In the genomic region with DNA sequence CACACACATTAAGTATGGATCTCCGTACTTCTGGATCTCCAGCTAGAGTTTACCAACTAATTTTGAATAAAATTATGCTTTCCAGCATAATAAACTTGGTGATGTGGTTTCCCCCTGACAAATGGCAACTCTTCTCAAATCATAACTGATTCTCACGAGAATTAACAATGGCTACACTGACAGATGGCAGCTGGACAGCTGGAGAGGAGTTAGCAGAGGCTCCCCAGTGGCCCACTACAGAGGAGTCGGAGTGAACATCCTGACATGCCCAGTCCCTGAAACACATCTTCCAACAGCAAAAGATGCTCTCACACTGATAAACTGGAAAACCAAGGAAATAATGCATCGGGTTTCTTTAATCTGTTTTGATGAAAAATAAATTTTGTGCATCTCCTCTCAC, we compare ENCODE assay signal across 15 cellular contexts.
DNase-seq lines count a peak whose midpoint lies in the region; ATAC-seq and TF ChIP-seq lines count a peak whose summit lies in the region.
"Had no signal": no experiment of that assay in that cellular context is flagged by ENCODE, and none has a peak within 500 bp of the region (broad histone marks: within the 10 kb centered on the region; RNA-seq: fewer than 3 reads in every experiment).

No MANE protein-coding gene starts in this region.

- no peak overlapping the region for H3K4me2 ChIP-seq in OCI-LY1 (ENCODE audit: low read length)
- no peak overlapping the region for H3K4me2 ChIP-seq in mesenchymal stem cell (ENCODE audit: low read length, poor library complexity, severe bottlenecking)

- H3K36me3 Mint-ChIP-seq in activated CD4-positive, alpha-beta memory T cell treated with anti-CD3 and anti-CD28 coated beads for 36 hours, result no peaks in the 10 kb centered on the region

- no peak overlapping the region for H2BK5ac ChIP-seq in mesenchymal stem cell (ENCODE audit: low read depth, low read length, poor library complexity, severe bottlenecking)

- H3K79me1 ChIP-seq in mesenchymal stem cell (replicated peaks; ENCODE audit: low read length, poor library complexity, severe bottlenecking), result no peaks in the 10 kb centered on the region

- peaks cover 1% of the 10 kb centered on the region for H3K27me3 Mint-ChIP-seq in activated CD4-positive, alpha-beta memory T cell treated with anti-CD3 and anti-CD28 coated beads for 36 hours
- H3K27me3 Mint-ChIP-seq: CD4-positive, alpha-beta T cell had no signal

- H3K27me3 ChIP-seq in A673 (replicated peaks; ENCODE audit: insufficient read depth, low read depth, low read length, poor library complexity), result no peaks in the 10 kb centered on the region
- H3K27me3 ChIP-seq in OCI-LY1 (ENCODE audit: insufficient read depth, low read length), result no peaks in the 10 kb centered on the region
- H3K27me3 ChIP-seq in mesenchymal stem cell (ENCODE audit: control insufficient read depth in 1 of 2, insufficient read depth in 1 of 2, low read length in 2 of 2), result peaks cover 0 to 8% of the 10 kb centered on the region in 2 experiments
- H3K27me3 ChIP-seq in prostate gland (replicated peaks; ENCODE audit: insufficient read depth), result no peaks in the 10 kb centered on the region

- H2BK120ac ChIP-seq in mesenchymal stem cell (ENCODE audit: low read depth, low read length), result no peak overlapping the region

- H3K4me1 ChIP-seq in A673 (ENCODE audit: insufficient read depth, low read length, poor library complexity, severe bottlenecking) (peaks cover 15% of the 10 kb centered on the region), OCI-LY1 (ENCODE audit: insufficient read depth, low read length, severe bottlenecking) (peaks cover 61% of the 10 kb centered on the region), mesenchymal stem cell (ENCODE audit: control insufficient read depth, insufficient read depth, low read depth, low read length) (no peaks in the 10 kb centered on the region), prostate gland (replicated peaks) (no peaks in the 10 kb centered on the region)
- H3K4me1 ChIP-seq: HAP-1 had no signal

- intact Hi-C loops in A673 (cut with micrococcal nuclease; ENCODE audit: unreplicated experiment), result no loop called here
- intact Hi-C loops in activated CD4-positive, alpha-beta memory T cell treated with anti-CD3 and anti-CD28 coated beads for 36 hours (cut with micrococcal nuclease), result no loop called here
- intact Hi-C loops in prostate gland (cut with DNase I), result no loop called here

- no peak overlapping the region for H2AK5ac ChIP-seq in mesenchymal stem cell (ENCODE audit: low read length, severe bottlenecking)

- no peaks in the 10 kb centered on the region for H4K20me1 ChIP-seq in OCI-LY1 (ENCODE audit: insufficient read depth, low read length)

- no peaks in the 10 kb centered on the region for H3K9me2 ChIP-seq in OCI-LY1 (ENCODE audit: low read depth, low read length)

- peaks cover 14% of the 10 kb centered on the region; the same call in 1 of the 2 replicates for H3K79me2 ChIP-seq in OCI-LY1 (ENCODE audit: insufficient read depth, low read length)

- H3K18ac ChIP-seq in mesenchymal stem cell (ENCODE audit: low read depth in 1 of 2, low read length in 2 of 2), result no peak overlapping the region

- no peak overlapping the region for H3K9ac ChIP-seq in OCI-LY1 (ENCODE audit: low read length)
- H3K9ac ChIP-seq in mesenchymal stem cell (ENCODE audit: low read length), result no peak overlapping the region

- H3K14ac ChIP-seq in mesenchymal stem cell (ENCODE audit: low read length in 2 of 2), result no peak overlapping the region

- BruUV-seq in A673 (replicated peaks; lab: Mats Ljungman, UMichigan), result no TSS peak

- DNase-seq in A673 (ENCODE audit: low spot score) (peak; percentile 15), NCI-H524 (lab: John Stamatoyannopoulos, UW) (peak; percentile 53 to 81), mesenchymal stem cell (peak; percentile 17), prostate gland (ENCODE audit: low spot score) (no peak), NCI-H2081 treated with DMSO at 0.1 percent for 48 hours (lab: John Stamatoyannopoulos, UW) (no peak)
- no peak for DNase-seq in activated CD4-positive, alpha-beta memory T cell treated with anti-CD3 and anti-CD28 coated beads for 36 hours
- DNase-seq: C1 segment of cervical spinal cord; CD4-positive, alpha-beta T cell; DND-41; GDM1 had no signal

- TF ChIP-seq POLR2A in prostate gland (IDR thresholded peaks at IDR 0.05), result no peak

- H2BK12ac ChIP-seq in mesenchymal stem cell (ENCODE audit: low read length in 2 of 2), result no peak overlapping the region

- CTCF ChIA-PET in A673 (lab: Charles Lee), result interaction anchor here (0.6 kb wide), 1 partner anchor 285 kb away, joined by 3 read pairs; no protein-coding TSS in a partner anchor
- CTCF ChIA-PET in activated CD4-positive, alpha-beta memory T cell treated with anti-CD3 and anti-CD28 coated beads for 36 hours (lab: Charles Lee), result no interaction called here

- H4K8ac ChIP-seq in mesenchymal stem cell (ENCODE audit: low read length), result no peak overlapping the region

- no peak overlapping the region for H2AFZ ChIP-seq in OCI-LY1 (ENCODE audit: low read length)
- no peak overlapping the region for H2AFZ ChIP-seq in mesenchymal stem cell (ENCODE audit: low read depth, low read length)

- H2BK15ac ChIP-seq in mesenchymal stem cell (ENCODE audit: low read depth, poor library complexity, severe bottlenecking), result no peak overlapping the region

- no peak overlapping the region for H3K27ac Mint-ChIP-seq in activated CD4-positive, alpha-beta memory T cell treated with anti-CD3 and anti-CD28 coated beads for 36 hours
- H3K27ac Mint-ChIP-seq: B cell; CD4-positive, alpha-beta T cell had no signal

- POLR2A ChIA-PET in A673 (lab: Charles Lee; ENCODE audit: low non-redundant PET), result no interaction called here
- POLR2A ChIA-PET in activated CD4-positive, alpha-beta memory T cell treated with anti-CD3 and anti-CD28 coated beads for 36 hours (lab: Charles Lee), result no interaction called here

- no peak for ATAC-seq in GM21723 (IDR thresholded peaks at IDR 0.05; ENCODE audit: unreplicated experiment)
- ATAC-seq: HepG2 had no signal

- no peak overlapping the region for H4K91ac ChIP-seq in mesenchymal stem cell (ENCODE audit: low read length)

- no peak overlapping the region for H3K27ac ChIP-seq in A673 (ENCODE audit: low read depth, low read length, poor library complexity, severe bottlenecking)
- H3K27ac ChIP-seq in OCI-LY1 (ENCODE audit: low read depth, low read length, poor library complexity, severe bottlenecking), result peak overlapping the region; percentile 2
- no peak overlapping the region for H3K27ac ChIP-seq in mesenchymal stem cell (ENCODE audit: low read length, poor library complexity, severe bottlenecking)
- H3K27ac ChIP-seq in prostate gland, result no peak overlapping the region

- 68% methylated on average over 3 of the region's 4 CpGs for WGBS in mesenchymal stem cell
- 70% methylated on average over 4 of the region's 4 CpGs for whole genome bisulfite sequencing in prostate gland

- no peaks in the 10 kb centered on the region for H3F3A ChIP-seq in OCI-LY1 (ENCODE audit: insufficient read depth, low read length)

- H3K4me3 Mint-ChIP-seq in activated CD4-positive, alpha-beta memory T cell treated with anti-CD3 and anti-CD28 coated beads for 36 hours, result no peak overlapping the region
- H3K4me3 Mint-ChIP-seq: B cell; CD4-positive, alpha-beta T cell had no signal

- H3K9me3 ChIP-seq in A673 (ENCODE audit: low read depth, low read length, poor library complexity, severe bottlenecking) (no peaks in the 10 kb centered on the region), OCI-LY1 (ENCODE audit: low read length) (no peaks in the 10 kb centered on the region), mesenchymal stem cell (ENCODE audit: control insufficient read depth, low read length) (no peaks in the 10 kb centered on the region), prostate gland (no peaks in the 10 kb centered on the region)
- H3K9me3 ChIP-seq: HAP-1 had no signal

- TF ChIP-seq CTCF in A673 (conservative IDR thresholded peaks at IDR 0.05; ENCODE audit: low read depth, low read length) (no peak), OCI-LY1 (IDR thresholded peaks at IDR 0.05; ENCODE audit: low read length) (no peak), prostate gland (IDR thresholded peaks at IDR 0.05) (no peak)

- no peaks in the 10 kb centered on the region for H3K9me3 Mint-ChIP-seq in activated CD4-positive, alpha-beta memory T cell treated with anti-CD3 and anti-CD28 coated beads for 36 hours

- H3K4me1 Mint-ChIP-seq in activated CD4-positive, alpha-beta memory T cell treated with anti-CD3 and anti-CD28 coated beads for 36 hours (ENCODE audit: low read depth), result peaks cover 2% of the 10 kb centered on the region
- H3K4me1 Mint-ChIP-seq: B cell had no signal

- H3K23ac ChIP-seq in mesenchymal stem cell (ENCODE audit: low read length in 2 of 2), result no peak overlapping the region

- no peaks in the 10 kb centered on the region for H3K36me3 ChIP-seq in A673 (ENCODE audit: insufficient read depth, low read length, poor library complexity, severe bottlenecking)
- H3K36me3 ChIP-seq in OCI-LY1 (ENCODE audit: insufficient read depth, low read length), result peaks cover 17% of the 10 kb centered on the region
- H3K36me3 ChIP-seq in mesenchymal stem cell (ENCODE audit: control insufficient read depth in 1 of 2, insufficient read depth in 2 of 2, low read depth in 1 of 2, low read length in 2 of 2), result no peaks in the 10 kb centered on the region
- H3K36me3 ChIP-seq in prostate gland, result no peaks in the 10 kb centered on the region
- H3K36me3 ChIP-seq: HAP-1 had no signal

- H3K4me3 ChIP-seq in A673 (ENCODE audit: low read depth, low read length, poor library complexity, severe bottlenecking), result no peak overlapping the region
- no peak overlapping the region for H3K4me3 ChIP-seq in OCI-LY1 (ENCODE audit: low read depth, low read length, poor library complexity, severe bottlenecking)
- no peak overlapping the region for H3K4me3 ChIP-seq in mesenchymal stem cell (ENCODE audit: insufficient read depth in 1 of 2, low read depth in 1 of 2, low read length in 2 of 2)
- no peak overlapping the region for H3K4me3 ChIP-seq in prostate gland
- H3K4me3 ChIP-seq: HAP-1 had no signal

- no peak overlapping the region for H3K4ac ChIP-seq in mesenchymal stem cell (ENCODE audit: low read depth in 1 of 2, low read length in 2 of 2)

Comparison
In these comparisons a context has a peak if more than half of its experiments do, and no peak if none do; other contexts are left out.
1. DNase-seq: peak in A673 (single experiment), NCI-H524 (2 of 2) and mesenchymal stem cell (single experiment); none in activated CD4-positive, alpha-beta memory T cell treated with anti-CD3 and anti-CD28 coated beads for 36 hours (single experiment), prostate gland (single experiment) and NCI-H2081 treated with DMSO at 0.1 percent for 48 hours (single experiment).